In the genomic region with DNA sequence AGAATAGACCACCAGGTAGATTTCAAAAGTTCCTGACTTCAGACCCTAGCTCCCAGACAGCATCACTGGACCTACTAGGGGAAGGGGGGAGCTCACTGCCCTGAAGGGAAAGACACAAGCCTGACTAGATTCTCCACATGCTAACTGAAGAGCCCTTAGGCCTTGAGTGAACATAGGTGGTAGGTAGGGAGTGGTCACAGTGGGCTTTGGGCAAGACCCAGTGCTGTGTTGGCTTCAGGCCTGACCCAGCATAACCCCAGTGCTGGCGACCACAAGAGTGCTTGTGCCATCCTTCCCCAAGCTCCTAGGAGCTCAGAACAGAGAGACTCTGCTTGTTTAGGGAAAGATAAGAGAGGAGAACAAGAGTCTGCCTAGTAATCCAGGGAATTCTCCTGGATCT, we compare ENCODE assay signal across 26 cellular contexts. TPM values are rescaled to one million over a fixed set of nuclear protein-coding genes. Genes with fewer than 3 reads are reported as not detected.
DNase-seq lines count a peak whose midpoint lies in the region; ATAC-seq, FAIRE-seq and TF ChIP-seq lines count a peak whose summit lies in the region.
"Had no signal": no experiment of that assay in that cellular context is flagged by ENCODE, and none has a peak within 500 bp of the region (broad histone marks: within the 10 kb centered on the region; RNA-seq: fewer than 3 reads in every experiment).

No MANE protein-coding gene starts in this region.

- H3K9ac ChIP-seq in GM23248 (no peak overlapping the region), IMR-90 (ENCODE audit: low read depth, low read length) (no peak overlapping the region), H1 (replicated peaks in 1 of 4; ENCODE audit: extremely low read depth in 1 of 4, low read depth in 3 of 4, low read length in 3 of 4) (no peak overlapping the region), trophoblast cell (ENCODE audit: low read length) (no peak overlapping the region)
- H3K9ac ChIP-seq: neural progenitor cell had no signal

- no peak overlapping the region for H4K91ac ChIP-seq in IMR-90 (ENCODE audit: insufficient read depth, low read depth, low read length)
- peak overlapping the region; percentile 70 for H4K91ac ChIP-seq in H1 (replicated peaks; ENCODE audit: insufficient read length, low read length)
- peak overlapping the region; percentile 82 for H4K91ac ChIP-seq in trophoblast cell (ENCODE audit: low read depth, low read length)

- no peaks in the 10 kb centered on the region for H3K23me2 ChIP-seq in H1 (ENCODE audit: low read depth, low read length)

- H2AK5ac ChIP-seq in IMR-90 (ENCODE audit: low read depth, low read length) (no peak overlapping the region), H1 (ENCODE audit: low read depth, low read length) (peak overlapping the region; percentile 93; the same call in 1 of the 2 replicates), trophoblast cell (ENCODE audit: low read length) (no peak overlapping the region)

- no TSS peak for BruUV-seq in IMR-90 (replicated peaks; lab: Mats Ljungman, UMichigan)

- CTCF ChIA-PET in IMR-90 (lab: Yijun Ruan, JAX), result no interaction called here
- CTCF ChIA-PET in H1 (lab: Charles Lee; ENCODE audit: partially characterized antibody), result interaction anchor here (0.6 to 2.0 kb wide), 7 partner anchors 18 to 416 kb away, joined by 3 to 7 read pairs (median 5); no protein-coding TSS in a partner anchor

- H3K4me3 Mint-ChIP-seq in stimulated activated naive B cell treated with anti-CD40 and anti-IgM and Interleukin-4, amounts not matched to agents 10 μg/mL and 1 μg/mL and 100 μg/mL, for 72 hours, result no peak overlapping the region
- H3K4me3 Mint-ChIP-seq: activated B cell treated with CpG ODN at 0.5 μM for 24 hours; activated CD4-positive, alpha-beta T cell treated with anti-CD3 and anti-CD28 coated beads, Interleukin-2, amount 10 ng/mL, durations not matched to agents 7 days and 5 days; activated naive CD8-positive, alpha-beta T cell; immature natural killer cell; neural progenitor cell had no signal

- no peak overlapping the region for H2BK5ac ChIP-seq in IMR-90 (ENCODE audit: low read depth, low read length, poor library complexity, severe bottlenecking)
- peak overlapping the region; percentile 89; the same call in 1 of the 2 replicates for H2BK5ac ChIP-seq in H1 (ENCODE audit: low read depth, low read length)
- peak overlapping the region; percentile 65 for H2BK5ac ChIP-seq in trophoblast cell (ENCODE audit: low read depth, low read length, poor library complexity)

- intact Hi-C loops in IMR-90 (cut with micrococcal nuclease), result no loop called here

- 0 out of 2 replicates have a peak overlapping the region, but pooled peaks have one; percentile 18 for H2BK20ac ChIP-seq in IMR-90 (ENCODE audit: low read depth, low read length)
- H2BK20ac ChIP-seq in H1 (ENCODE audit: low read length), result peak overlapping the region; percentile 98

- H3K79me2 ChIP-seq in GM23248 (ENCODE audit: insufficient read depth), result no peaks in the 10 kb centered on the region
- H3K79me2 ChIP-seq in H1 (ENCODE audit: control insufficient read depth in 1 of 2, insufficient read depth in 2 of 2, low read length in 2 of 2), result no peaks in the 10 kb centered on the region
- H3K79me2 ChIP-seq in trophoblast cell (ENCODE audit: control insufficient read depth, insufficient read depth, low read length, poor library complexity), result peaks cover 3% of the 10 kb centered on the region

- no peak overlapping the region for H3K18ac ChIP-seq in IMR-90 (ENCODE audit: low read depth, low read length)
- peak overlapping the region; percentile 88 for H3K18ac ChIP-seq in H1 (ENCODE audit: extremely low read depth, low read length)
- H3K18ac ChIP-seq in trophoblast cell (ENCODE audit: low read length), result peak overlapping the region; percentile 11

- H3K27me3 ChIP-seq in GM23248 (replicated peaks; ENCODE audit: insufficient read depth) (no peaks in the 10 kb centered on the region), IMR-90 (ENCODE audit: control insufficient read depth, insufficient read depth, low read length) (no peaks in the 10 kb centered on the region), H1 (replicated peaks in 1 of 4; ENCODE audit: control insufficient read depth in 3 of 4, extremely low read depth in 1 of 4, insufficient read depth in 3 of 4, low read length in 3 of 4) (no peaks in the 10 kb centered on the region), trophoblast cell (ENCODE audit: insufficient read depth, low read length) (no peaks in the 10 kb centered on the region)
- H3K27me3 ChIP-seq: neural progenitor cell, sigmoid colon, upper lobe of left lung had no signal

- H3K9me1 ChIP-seq in IMR-90 (ENCODE audit: insufficient read depth, low read length), result no peaks in the 10 kb centered on the region; the same call in 1 of the 2 replicates

- H2BK12ac ChIP-seq in H1 (ENCODE audit: low read depth, low read length) (peak overlapping the region; percentile 72), trophoblast cell (ENCODE audit: low read length) (peak overlapping the region; percentile 11)

- peak overlapping the region; percentile 3 for H2BK120ac ChIP-seq in IMR-90 (ENCODE audit: low read depth, low read length)
- peak overlapping the region; percentile 90 for H2BK120ac ChIP-seq in H1 (replicated peaks; ENCODE audit: low read depth, low read length)
- peak overlapping the region; percentile 36 for H2BK120ac ChIP-seq in trophoblast cell (ENCODE audit: insufficient read depth, low read length, poor library complexity)

- H3K23ac ChIP-seq in IMR-90 (ENCODE audit: low read depth, low read length), result no peak overlapping the region
- no peak overlapping the region for H3K23ac ChIP-seq in H1 (ENCODE audit: insufficient read length)
- no peak overlapping the region for H3K23ac ChIP-seq in trophoblast cell (ENCODE audit: low read length)

- no peaks in the 10 kb centered on the region for H3K9me2 ChIP-seq in GM23248 (ENCODE audit: insufficient read depth)

- H3K27ac Mint-ChIP-seq in stimulated activated naive B cell treated with anti-CD40 and anti-IgM and Interleukin-4, amounts not matched to agents 10 μg/mL and 1 μg/mL and 100 μg/mL, for 72 hours, result no peak overlapping the region
- H3K27ac Mint-ChIP-seq: activated B cell treated with CpG ODN at 0.5 μM for 24 hours; activated CD4-positive, alpha-beta T cell treated with anti-CD3 and anti-CD28 coated beads, Interleukin-2, amount 10 ng/mL, durations not matched to agents 7 days and 5 days; activated naive CD8-positive, alpha-beta T cell; immature natural killer cell had no signal

- H2AK9ac ChIP-seq in IMR-90 (replicated peaks; ENCODE audit: low read depth, low read length, poor library complexity), result no peak overlapping the region

- H2BK15ac ChIP-seq in IMR-90 (ENCODE audit: low read depth, low read length) (0 out of 3 replicates have a peak overlapping the region, but pooled peaks have one; percentile 14), H1 (ENCODE audit: low read length) (peak overlapping the region; percentile 25; the same call in 1 of the 2 replicates)

- DNase-seq in GM23248 (no peak), IMR-90 (no peak), H1 (ENCODE audit: low read depth in 1 of 2, low spot score in 2 of 2) (no peak), trophoblast cell (no peak), T1000 (lab: John Stamatoyannopoulos, UW) (no peak), GM19240 (ENCODE audit: insufficient read length, low spot score) (no peak), NCI-H446 (lab: John Stamatoyannopoulos, UW) (no peak)
- DNase-seq in stimulated activated naive B cell treated with anti-CD40 and anti-IgM and Interleukin-4, amounts not matched to agents 10 μg/mL and 1 μg/mL and 100 μg/mL, for 72 hours, result no peak
- DNase-seq: activated B cell treated with CpG ODN at 0.5 μM for 24 hours; activated CD4-positive, alpha-beta T cell treated with anti-CD3 and anti-CD28 coated beads, Interleukin-2, amount 10 ng/mL, durations not matched to agents 7 days and 5 days; activated effector memory CD4-positive, alpha-beta T cell treated with Interleukin-2 at 50 U/mL for 16 hours; activated T-cell treated with anti-CD3 and anti-CD28 coated beads, Interleukin-2, amount 50 U/mL, for 1 hour; C1 segment of cervical spinal cord; effector CD8-positive, alpha-beta T cell; hypothalamus; immature natural killer cell; NCI-H1436 treated with DMSO at 0.1 percent for 48 hours; NCI-H748 treated with DMSO at 0.1 percent for 48 hours; sigmoid colon; stimulated activated CD4-positive, alpha-beta T cell treated with anti-CD3 and anti-CD28 coated beads, Interleukin-4, amount 100 ng/mL, for 24 hours had no signal

- H3K9me3 ChIP-seq in GM23248 (ENCODE audit: low read depth) (no peaks in the 10 kb centered on the region), IMR-90 (ENCODE audit: control insufficient read depth, insufficient read depth, low read length) (no peaks in the 10 kb centered on the region), H1 (ENCODE audit: insufficient read depth in 2 of 2, low read depth in 1 of 2, low read length in 1 of 2) (no peaks in the 10 kb centered on the region; a peak in 1 of 4 replicates), trophoblast cell (ENCODE audit: insufficient read depth, low read depth, low read length) (no peaks in the 10 kb centered on the region)
- H3K9me3 ChIP-seq: sigmoid colon, upper lobe of left lung had no signal

- H3K27me3 Mint-ChIP-seq in stimulated activated naive B cell treated with anti-CD40 and anti-IgM and Interleukin-4, amounts not matched to agents 10 μg/mL and 1 μg/mL and 100 μg/mL, for 72 hours, result peaks cover 13 to 27% of the 10 kb centered on the region in 2 donors
- H3K27me3 Mint-ChIP-seq: activated CD4-positive, alpha-beta T cell treated with anti-CD3 and anti-CD28 coated beads, Interleukin-2, amount 10 ng/mL, durations not matched to agents 7 days and 5 days had no signal

- H3K56ac ChIP-seq in IMR-90 (ENCODE audit: extremely low read depth, insufficient read depth, low read length) (no peak overlapping the region), H1 (replicated peaks; ENCODE audit: insufficient read length, low read depth, low read length) (no peak overlapping the region)

- dilution Hi-C loops in IMR-90 (cut with HindIII; ENCODE audit: low sequenced_read_pairs, unreplicated experiment), result no loop called here

- FAIRE-seq in H1 (lab: Jason Lieb, UNC), result no peak
- FAIRE-seq: G401.6 had no signal

- H3K4me3 ChIP-seq in GM23248, result no peak overlapping the region
- H3K4me3 ChIP-seq in IMR-90 (ENCODE audit: insufficient read depth, low read depth, low read length), result no peak overlapping the region
- no peak overlapping the region for H3K4me3 ChIP-seq in H1 (ENCODE audit: extremely low read depth in 1 of 4, insufficient read depth in 2 of 4, low read depth in 3 of 4, low read length in 4 of 4)
- H3K4me3 ChIP-seq in trophoblast cell (ENCODE audit: low read depth, low read length), result no peak overlapping the region
- H3K4me3 ChIP-seq: coronary artery, neural progenitor cell, sigmoid colon, upper lobe of left lung had no signal

- H3K4me1 Mint-ChIP-seq in stimulated activated naive B cell treated with anti-CD40 and anti-IgM and Interleukin-4, amounts not matched to agents 10 μg/mL and 1 μg/mL and 100 μg/mL, for 72 hours, result peaks cover 2 to 14% of the 10 kb centered on the region in 2 donors
- H3K4me1 Mint-ChIP-seq: activated CD4-positive, alpha-beta T cell treated with anti-CD3 and anti-CD28 coated beads, Interleukin-2, amount 10 ng/mL, durations not matched to agents 7 days and 5 days; immature natural killer cell had no signal

- 41 to 62% methylated on average over 1 of the region's 1 CpG for WGBS in GM23248 (ENCODE audit: low coverage in 1 of 2, low lambda C conversion rate in 2 of 2, missing lambda C conversion rate in 2 of 2), 2 experiments
- WGBS in IMR-90 (ENCODE audit: extremely low coverage in 2 of 2, insufficient read length in 1 of 2), 2 experiments, result 40% methylated on average over 1 of the region's 1 CpG; no CpG with 5 or more reads in 1 of the 2 experiments
- WGBS in H1 (ENCODE audit: extremely low coverage in 1 of 2, insufficient coverage in 1 of 2, insufficient read length in 1 of 2, insufficient replicate concordance in 2 of 2, low coverage in 1 of 2, low lambda C conversion rate in 2 of 2, missing lambda C conversion rate in 1 of 2), 2 experiments, result 100% methylated on average over 1 of the region's 1 CpG; no CpG with 5 or more reads in 1 of the 2 experiments
- WGBS in trophoblast cell (ENCODE audit: extremely low coverage, insufficient coverage, insufficient read length), result no CpG with 5 or more reads among the region's 1 CpG

- no peak for TF ChIP-seq POLR2A in IMR-90 (IDR thresholded peaks at IDR 0.05; ENCODE audit: low read depth, low read length)
- no peak for TF ChIP-seq POLR2A in H1 (IDR thresholded peaks at IDR 0.05; ENCODE audit: control extremely low read depth in 1 of 2, low read depth in 2 of 2, low read length in 2 of 2)

- TF ChIP-seq CTCF in IMR-90 (conservative IDR thresholded peaks at IDR 0.05; ENCODE audit: low read depth, low read length), result no peak
- no peak for TF ChIP-seq CTCF in H1 (IDR thresholded peaks at IDR 0.05; ENCODE audit: control extremely low read depth in 1 of 3, insufficient read depth in 1 of 3, low read depth in 1 of 3, low read length in 3 of 3)

- H3K27ac ChIP-seq in GM23248 (no peak overlapping the region), IMR-90 (ENCODE audit: insufficient read depth, low read length) (no peak overlapping the region), H1 (ENCODE audit: low read depth, low read length) (no peak overlapping the region), trophoblast cell (ENCODE audit: low read depth, low read length) (peak overlapping the region; percentile 13)
- H3K27ac ChIP-seq: coronary artery, neural progenitor cell, sigmoid colon, upper lobe of left lung had no signal

- no peaks in the 10 kb centered on the region for H3F3A ChIP-seq in GM23248 (ENCODE audit: insufficient read depth)

- H3K36me3 Mint-ChIP-seq in stimulated activated naive B cell treated with anti-CD40 and anti-IgM and Interleukin-4, amounts not matched to agents 10 μg/mL and 1 μg/mL and 100 μg/mL, for 72 hours, result peaks cover 0 to 1% of the 10 kb centered on the region in 2 donors
- H3K36me3 Mint-ChIP-seq: activated naive CD8-positive, alpha-beta T cell; immature natural killer cell; neural progenitor cell had no signal

- H3K4me2 ChIP-seq in GM23248 (ENCODE audit: unreplicated experiment), result no peak overlapping the region
- H3K4me2 ChIP-seq in IMR-90 (ENCODE audit: low read depth, low read length), result no peak overlapping the region
- no peak overlapping the region for H3K4me2 ChIP-seq in H1 (ENCODE audit: insufficient read depth in 1 of 2, low read depth in 2 of 2, low read length in 2 of 2)
- H3K4me2 ChIP-seq in trophoblast cell (ENCODE audit: low read length), result no peak overlapping the region

- H3K4ac ChIP-seq in IMR-90 (ENCODE audit: low read depth, low read length) (no peak overlapping the region), H1 (replicated peaks; ENCODE audit: insufficient read length, low read depth, low read length) (no peak overlapping the region), trophoblast cell (ENCODE audit: low read depth, low read length) (peak overlapping the region; percentile 27)

- H4K8ac ChIP-seq in IMR-90 (ENCODE audit: low read depth in 2 of 2, low read length in 2 of 2) (no peak overlapping the region), H1 (ENCODE audit: extremely low read depth, insufficient read depth, low read length) (no peak overlapping the region), trophoblast cell (ENCODE audit: low read depth, low read length) (peak overlapping the region; percentile 43)

- ATAC-seq in IMR-90 (ENCODE audit: low read depth), result no peak
- ATAC-seq in stimulated activated naive B cell treated with anti-CD40 and anti-IgM and Interleukin-4, amounts not matched to agents 10 μg/mL and 1 μg/mL and 100 μg/mL, for 72 hours (replicated peaks), result no peak
- ATAC-seq: left lobe of liver had no signal

- H2AFZ ChIP-seq in GM23248, result peak overlapping the region; percentile 47; the same call in 1 of the 2 replicates
- no peak overlapping the region for H2AFZ ChIP-seq in IMR-90 (replicated peaks; ENCODE audit: low read length, poor library complexity)
- H2AFZ ChIP-seq in H1 (ENCODE audit: low read length), result no peak overlapping the region
- H2AFZ ChIP-seq in trophoblast cell (ENCODE audit: insufficient read depth, low read length, poor library complexity), result no peak overlapping the region

- in situ Hi-C loops in GM23248 (cut with MboI) (no loop called here), IMR-90 (cut with MboI; ENCODE audit: low sequenced_read_pairs) (no loop called here)

- H3K4me1 ChIP-seq in GM23248 (ENCODE audit: insufficient read depth), result peaks cover 9% of the 10 kb centered on the region
- peaks cover 6% of the 10 kb centered on the region for H3K4me1 ChIP-seq in IMR-90 (ENCODE audit: control insufficient read depth, insufficient read depth, low read length)
- H3K4me1 ChIP-seq in H1 (replicated peaks in 1 of 4; ENCODE audit: control insufficient read depth in 3 of 4, insufficient read depth in 4 of 4, low read length in 3 of 4), result peaks cover 2 to 11% (median 9%) of the 10 kb centered on the region in 4 experiments; a peak in 4 of 7 replicates
- H3K4me1 ChIP-seq in trophoblast cell (ENCODE audit: control insufficient read depth in 1 of 2, insufficient read depth in 2 of 2, low read length in 2 of 2), result peaks cover 11 to 18% of the 10 kb centered on the region in 2 experiments
- H3K4me1 ChIP-seq: sigmoid colon, upper lobe of left lung had no signal

- no peaks in the 10 kb centered on the region for H3K36me3 ChIP-seq in GM23248 (ENCODE audit: low read depth)
- no peaks in the 10 kb centered on the region for H3K36me3 ChIP-seq in IMR-90 (ENCODE audit: control insufficient read depth, insufficient read depth, low read length)
- H3K36me3 ChIP-seq in H1 (ENCODE audit: control insufficient read depth in 2 of 4, insufficient read depth in 4 of 4, low read length in 3 of 4), result no peaks in the 10 kb centered on the region
- no peaks in the 10 kb centered on the region for H3K36me3 ChIP-seq in trophoblast cell (ENCODE audit: control insufficient read depth in 1 of 2, insufficient read depth in 2 of 2, low read length in 2 of 2)
- H3K36me3 ChIP-seq: neural progenitor cell, sigmoid colon, upper lobe of left lung had no signal

- peaks cover 0 to 2% of the 10 kb centered on the region in 2 donors for H3K9me3 Mint-ChIP-seq in stimulated activated naive B cell treated with anti-CD40 and anti-IgM and Interleukin-4, amounts not matched to agents 10 μg/mL and 1 μg/mL and 100 μg/mL, for 72 hours
- H3K9me3 Mint-ChIP-seq: activated B cell treated with CpG ODN at 0.5 μM for 24 hours; activated CD4-positive, alpha-beta T cell treated with anti-CD3 and anti-CD28 coated beads, Interleukin-2, amount 10 ng/mL, durations not matched to agents 7 days and 5 days; neural progenitor cell had no signal

- H4K5ac ChIP-seq in IMR-90 (ENCODE audit: low read depth, low read length) (no peak overlapping the region), H1 (ENCODE audit: insufficient read length, low read depth, low read length) (no peak overlapping the region)

- POLR2A ChIA-PET in IMR-90 (lab: Charles Lee; ENCODE audit: unreplicated experiment), result no interaction called here
- POLR2A ChIA-PET in H1 (lab: Charles Lee; ENCODE audit: partially characterized antibody), result interaction anchor here (0.9 to 1.9 kb wide), 8 partner anchors 11 to 122 kb away, joined by 3 to 11 read pairs (median 4); partner anchors contain the start of gene RABGGTB

- H3K79me1 ChIP-seq in IMR-90 (ENCODE audit: low read depth in 1 of 2, low read length in 2 of 2), result no peaks in the 10 kb centered on the region
- H3K79me1 ChIP-seq in H1 (ENCODE audit: low read depth, low read length), result no peaks in the 10 kb centered on the region
- peaks cover 12% of the 10 kb centered on the region for H3K79me1 ChIP-seq in trophoblast cell (ENCODE audit: low read length)

- no peak overlapping the region for H4K12ac ChIP-seq in trophoblast cell (ENCODE audit: low read depth, low read length)

- no peak overlapping the region for H3K14ac ChIP-seq in IMR-90 (replicated peaks; ENCODE audit: low read depth, low read length)
- H3K14ac ChIP-seq in H1 (ENCODE audit: insufficient read length), result no peak overlapping the region
- H3K14ac ChIP-seq in trophoblast cell (ENCODE audit: low read length), result peak overlapping the region; percentile 11

- H4K20me1 ChIP-seq in GM23248 (ENCODE audit: insufficient read depth) (no peaks in the 10 kb centered on the region), IMR-90 (ENCODE audit: insufficient read depth, low read length) (no peaks in the 10 kb centered on the region), H1 (replicated peaks in 1 of 2; ENCODE audit: control insufficient read depth in 1 of 2, insufficient read depth in 2 of 2, low read length in 2 of 2) (no peaks in the 10 kb centered on the region)

- TF ChIP-seq EP300 in H1 (IDR thresholded peaks at IDR 0.05; ENCODE audit: borderline replicate concordance in 1 of 2, low read depth in 2 of 2, low read length in 2 of 2), result no peak

- TF ChIP-seq RAD21 in IMR-90 (IDR thresholded peaks at IDR 0.05; ENCODE audit: low read length) (no peak), H1 (IDR thresholded peaks at IDR 0.05 in 1 of 2, conservative IDR thresholded peaks at IDR 0.05 in 1 of 2; ENCODE audit: low read depth in 2 of 2, low read length in 2 of 2) (no peak)

RNA-seq across cellular contexts. Expression of gene ACADM, which starts 51.1 kb away (rescaled TPM):
- 29.5 and 32.6 TPM in 2 replicates for total RNA-seq in GM23248 (2014; rRNA removed; shearing (Covaris generic))
- polyA plus RNA-seq in GM23248 (2016; fragmentation: Nextera tagmentation; extraction: Ambion mirVana) (32.7 and 37.5 TPM in 2 replicates), IMR-90 (2012; rRNA removed) (15.1 and 18.5 TPM in 2 replicates), H1 (2011; rRNA removed) (10.3 and 14.3 TPM in 2 replicates)
- total RNA-seq in IMR-90 (2012; rRNA removed), result 8.6 and 21.9 TPM in 2 replicates
- 3.2 and 4.0 TPM in 2 replicates for polyA plus RNA-seq in IMR-90 (2012; cell fraction: cytosol; rRNA removed)
- 1.4 and 12.5 TPM in 2 replicates for polyA plus RNA-seq in IMR-90 (2012; cell fraction: nucleus; rRNA removed; ENCODE audit: low replicate concordance)
- 40.0 and 41.7 TPM in 2 replicates for total RNA-seq in H1 (2021; fragmentation: NEBNext Ultra II Directional; extraction: Animal tissue kit (Norgen Biotek cat#: 25700))
- polyA plus RNA-seq in H1 (2011; cell fraction: cytosol; rRNA removed), result 29.1 TPM
- 5.7 TPM for polyA plus RNA-seq in H1 (2011; cell fraction: nucleus; rRNA removed)
- polyA plus RNA-seq in H1 (2012, experiment 1 of 2), result 41.5 to 81.6 TPM (median 51.1 TPM) in 4 replicates
- polyA plus RNA-seq in H1 (2012, experiment 2 of 2), result 4.4 TPM
- polyA plus RNA-seq in H1 (2013, experiment 1 of 2), result 29.6 TPM
- polyA plus RNA-seq in H1 (2013, experiment 2 of 2), result 30.3 TPM
- 16.2 and 30.2 TPM in 2 replicates for polyA minus RNA-seq in H1 (2011; rRNA and poly(A)+ RNA removed)
- 13.4 TPM for polyA minus RNA-seq in H1 (2011; cell fraction: cytosol; rRNA and poly(A)+ RNA removed)
- polyA minus RNA-seq in H1 (2011; cell fraction: nucleus; rRNA and poly(A)+ RNA removed), result 35.6 TPM
- 16.3 and 17.9 TPM in 2 replicates for polyA plus RNA-seq in trophoblast cell (2013)

Comparison
In these comparisons a context has a peak if more than half of its experiments do, and no peak if none do; other contexts are left out.
1. H2BK120ac ChIP-seq: peak in every context shown above with its lines; median percentile 90 in H1; 36 in trophoblast cell; 3 in IMR-90.